ENCODE assay signal across 1 cellular context in the genomic region with DNA sequence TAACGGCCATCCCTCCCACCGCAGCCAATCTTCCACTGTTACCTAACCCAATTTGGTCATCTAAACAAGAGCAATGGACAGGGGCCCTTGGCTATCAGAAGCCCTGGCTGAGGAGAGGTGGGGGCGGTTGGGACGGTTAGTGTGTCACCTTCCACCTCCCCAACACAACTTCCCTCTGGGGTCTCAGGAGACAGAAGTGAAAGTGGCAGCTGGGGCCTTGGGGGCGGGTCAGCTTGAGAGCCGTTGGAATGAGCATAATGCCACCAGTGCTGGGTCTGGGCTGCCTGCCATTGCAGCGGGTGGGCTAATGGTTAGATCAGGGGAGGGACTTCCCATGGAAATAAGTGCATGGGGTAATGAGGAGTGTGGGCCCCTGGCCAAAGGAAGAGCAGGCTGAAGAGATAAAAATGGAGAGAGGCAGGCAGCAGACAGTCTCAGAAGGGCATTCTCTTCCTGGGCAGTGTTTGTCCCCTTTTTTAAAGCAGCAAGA.
A peak's percentile ranks its signal among the peaks of the same experiment; 100 is the strongest.
TF ChIP-seq lines count a peak whose summit lies in the region.

No MANE protein-coding gene starts in this region.

TF ChIP-seq in K562, 482 proteins besides CTCF, POLR2A, EP300 and RAD21 (continued from another document and continues in another):
- TF ChIP-seq, protein P1, sequence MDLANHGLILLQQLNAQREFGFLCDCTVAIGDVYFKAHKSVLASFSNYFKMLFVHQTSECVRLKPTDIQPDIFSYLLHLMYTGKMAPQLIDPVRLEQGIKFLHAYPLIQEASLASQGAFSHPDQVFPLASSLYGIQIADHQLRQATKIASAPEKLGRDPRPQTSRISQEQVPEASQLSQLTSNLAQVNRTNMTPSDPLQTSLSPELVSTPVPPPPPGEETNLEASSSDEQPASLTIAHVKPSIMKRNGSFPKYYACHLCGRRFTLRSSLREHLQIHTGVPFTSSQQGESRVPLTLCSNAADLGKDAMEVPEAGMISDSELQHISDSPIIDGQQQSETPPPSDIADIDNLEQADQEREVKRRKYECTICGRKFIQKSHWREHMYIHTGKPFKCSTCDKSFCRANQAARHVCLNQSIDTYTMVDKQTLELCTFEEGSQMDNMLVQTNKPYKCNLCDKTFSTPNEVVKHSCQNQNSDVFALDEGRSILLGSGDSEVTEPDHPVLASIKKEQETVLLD (IDR thresholded peaks at IDR 0.05), result no peak
- no peak for TF ChIP-seq LARP7 (IDR thresholded peaks at IDR 0.05)
- TF ChIP-seq ZKSCAN8 (CRISPR knock-in tag; IDR thresholded peaks at IDR 0.05), result 0 out of 2 replicates have a peak, but pooled peaks have one; percentile 21
- TF ChIP-seq, protein P2, sequence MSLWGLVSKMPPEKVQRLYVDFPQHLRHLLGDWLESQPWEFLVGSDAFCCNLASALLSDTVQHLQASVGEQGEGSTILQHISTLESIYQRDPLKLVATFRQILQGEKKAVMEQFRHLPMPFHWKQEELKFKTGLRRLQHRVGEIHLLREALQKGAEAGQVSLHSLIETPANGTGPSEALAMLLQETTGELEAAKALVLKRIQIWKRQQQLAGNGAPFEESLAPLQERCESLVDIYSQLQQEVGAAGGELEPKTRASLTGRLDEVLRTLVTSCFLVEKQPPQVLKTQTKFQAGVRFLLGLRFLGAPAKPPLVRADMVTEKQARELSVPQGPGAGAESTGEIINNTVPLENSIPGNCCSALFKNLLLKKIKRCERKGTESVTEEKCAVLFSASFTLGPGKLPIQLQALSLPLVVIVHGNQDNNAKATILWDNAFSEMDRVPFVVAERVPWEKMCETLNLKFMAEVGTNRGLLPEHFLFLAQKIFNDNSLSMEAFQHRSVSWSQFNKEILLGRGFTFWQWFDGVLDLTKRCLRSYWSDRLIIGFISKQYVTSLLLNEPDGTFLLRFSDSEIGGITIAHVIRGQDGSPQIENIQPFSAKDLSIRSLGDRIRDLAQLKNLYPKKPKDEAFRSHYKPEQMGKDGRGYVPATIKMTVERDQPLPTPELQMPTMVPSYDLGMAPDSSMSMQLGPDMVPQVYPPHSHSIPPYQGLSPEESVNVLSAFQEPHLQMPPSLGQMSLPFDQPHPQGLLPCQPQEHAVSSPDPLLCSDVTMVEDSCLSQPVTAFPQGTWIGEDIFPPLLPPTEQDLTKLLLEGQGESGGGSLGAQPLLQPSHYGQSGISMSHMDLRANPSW (CRISPR knock-in tag; IDR thresholded peaks at IDR 0.05), result no peak
- TF ChIP-seq, protein P3, sequence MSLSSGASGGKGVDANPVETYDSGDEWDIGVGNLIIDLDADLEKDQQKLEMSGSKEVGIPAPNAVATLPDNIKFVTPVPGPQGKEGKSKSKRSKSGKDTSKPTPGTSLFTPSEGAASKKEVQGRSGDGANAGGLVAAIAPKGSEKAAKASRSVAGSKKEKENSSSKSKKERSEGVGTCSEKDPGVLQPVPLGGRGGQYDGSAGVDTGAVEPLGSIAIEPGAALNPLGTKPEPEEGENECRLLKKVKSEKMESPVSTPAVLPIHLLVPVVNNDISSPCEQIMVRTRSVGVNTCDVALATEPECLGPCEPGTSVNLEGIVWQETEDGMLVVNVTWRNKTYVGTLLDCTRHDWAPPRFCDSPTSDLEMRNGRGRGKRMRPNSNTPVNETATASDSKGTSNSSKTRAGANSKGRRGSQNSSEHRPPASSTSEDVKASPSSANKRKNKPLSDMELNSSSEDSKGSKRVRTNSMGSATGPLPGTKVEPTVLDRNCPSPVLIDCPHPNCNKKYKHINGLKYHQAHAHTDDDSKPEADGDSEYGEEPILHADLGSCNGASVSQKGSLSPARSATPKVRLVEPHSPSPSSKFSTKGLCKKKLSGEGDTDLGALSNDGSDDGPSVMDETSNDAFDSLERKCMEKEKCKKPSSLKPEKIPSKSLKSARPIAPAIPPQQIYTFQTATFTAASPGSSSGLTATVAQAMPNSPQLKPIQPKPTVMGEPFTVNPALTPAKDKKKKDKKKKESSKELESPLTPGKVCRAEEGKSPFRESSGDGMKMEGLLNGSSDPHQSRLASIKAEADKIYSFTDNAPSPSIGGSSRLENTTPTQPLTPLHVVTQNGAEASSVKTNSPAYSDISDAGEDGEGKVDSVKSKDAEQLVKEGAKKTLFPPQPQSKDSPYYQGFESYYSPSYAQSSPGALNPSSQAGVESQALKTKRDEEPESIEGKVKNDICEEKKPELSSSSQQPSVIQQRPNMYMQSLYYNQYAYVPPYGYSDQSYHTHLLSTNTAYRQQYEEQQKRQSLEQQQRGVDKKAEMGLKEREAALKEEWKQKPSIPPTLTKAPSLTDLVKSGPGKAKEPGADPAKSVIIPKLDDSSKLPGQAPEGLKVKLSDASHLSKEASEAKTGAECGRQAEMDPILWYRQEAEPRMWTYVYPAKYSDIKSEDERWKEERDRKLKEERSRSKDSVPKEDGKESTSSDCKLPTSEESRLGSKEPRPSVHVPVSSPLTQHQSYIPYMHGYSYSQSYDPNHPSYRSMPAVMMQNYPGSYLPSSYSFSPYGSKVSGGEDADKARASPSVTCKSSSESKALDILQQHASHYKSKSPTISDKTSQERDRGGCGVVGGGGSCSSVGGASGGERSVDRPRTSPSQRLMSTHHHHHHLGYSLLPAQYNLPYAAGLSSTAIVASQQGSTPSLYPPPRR (CRISPR knock-in tag; IDR thresholded peaks at IDR 0.05; ENCODE audit: borderline replicate concordance), result no peak
- TF ChIP-seq RBBP5 (IDR thresholded peaks at IDR 0.05; ENCODE audit: borderline replicate concordance, insufficient read depth, low read length, poor library complexity, severe bottlenecking), result peak; percentile 23
- no peak for TF ChIP-seq ZNF146 (CRISPR knock-in tag; IDR thresholded peaks at IDR 0.05; ENCODE audit: unreplicated experiment)
- no peak for TF ChIP-seq PRMT5 (CRISPR knock-in tag; IDR thresholded peaks at IDR 0.05)
- no peak for TF ChIP-seq ZC3H4 (CRISPR knock-in tag; IDR thresholded peaks at IDR 0.05; ENCODE audit: borderline replicate concordance)
- TF ChIP-seq, protein P4, sequence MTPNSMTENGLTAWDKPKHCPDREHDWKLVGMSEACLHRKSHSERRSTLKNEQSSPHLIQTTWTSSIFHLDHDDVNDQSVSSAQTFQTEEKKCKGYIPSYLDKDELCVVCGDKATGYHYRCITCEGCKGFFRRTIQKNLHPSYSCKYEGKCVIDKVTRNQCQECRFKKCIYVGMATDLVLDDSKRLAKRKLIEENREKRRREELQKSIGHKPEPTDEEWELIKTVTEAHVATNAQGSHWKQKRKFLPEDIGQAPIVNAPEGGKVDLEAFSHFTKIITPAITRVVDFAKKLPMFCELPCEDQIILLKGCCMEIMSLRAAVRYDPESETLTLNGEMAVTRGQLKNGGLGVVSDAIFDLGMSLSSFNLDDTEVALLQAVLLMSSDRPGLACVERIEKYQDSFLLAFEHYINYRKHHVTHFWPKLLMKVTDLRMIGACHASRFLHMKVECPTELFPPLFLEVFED (CRISPR knock-in tag; conservative IDR thresholded peaks at IDR 0.05), result no peak
- no peak for TF ChIP-seq CC2D1A (IDR thresholded peaks at IDR 0.05)
- TF ChIP-seq, protein P5, sequence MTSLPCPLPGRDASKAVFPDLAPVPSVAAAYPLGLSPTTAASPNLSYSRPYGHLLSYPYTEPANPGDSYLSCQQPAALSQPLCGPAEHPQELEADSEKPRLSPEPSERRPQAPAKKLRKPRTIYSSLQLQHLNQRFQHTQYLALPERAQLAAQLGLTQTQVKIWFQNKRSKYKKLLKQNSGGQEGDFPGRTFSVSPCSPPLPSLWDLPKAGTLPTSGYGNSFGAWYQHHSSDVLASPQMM (CRISPR knock-in tag; IDR thresholded peaks at IDR 0.05), result no peak
- TF ChIP-seq NR2F6 (CRISPR knock-in tag; IDR thresholded peaks at IDR 0.05), result no peak
- TF ChIP-seq MYBL2 (IDR thresholded peaks at IDR 0.05; ENCODE audit: low read depth), result no peak
- TF ChIP-seq MYBL2 (CRISPR knock-in tag; IDR thresholded peaks at IDR 0.05; ENCODE audit: borderline replicate concordance), result no peak
- 0 out of 2 replicates have a peak, but pooled peaks have one; percentile 26 for TF ChIP-seq CEBPB (tag; IDR thresholded peaks at IDR 0.05)
- TF ChIP-seq BDP1 (IDR thresholded peaks at IDR 0.05; ENCODE audit: insufficient read depth, insufficient read length), result no peak
- no peak for TF ChIP-seq ZNF507 (tag; conservative IDR thresholded peaks at IDR 0.05)
- TF ChIP-seq ZNF695 (CRISPR knock-in tag; IDR thresholded peaks at IDR 0.05), result no peak
- TF ChIP-seq MEF2A (IDR thresholded peaks at IDR 0.05; ENCODE audit: control insufficient read depth, low read depth, low read length), result no peak
- TF ChIP-seq FOXA3 (CRISPR knock-in tag; conservative IDR thresholded peaks at IDR 0.05 in 1 of 2, IDR thresholded peaks at IDR 0.05 in 1 of 2), result 0 out of 4 replicates have a peak, but pooled peaks of 1 of the 2 experiments have one; percentile 30
- TF ChIP-seq TCFL5 (CRISPR knock-in tag; conservative IDR thresholded peaks at IDR 0.05), result no peak
- no peak for TF ChIP-seq ZNF699 (CRISPR knock-in tag; IDR thresholded peaks at IDR 0.05; ENCODE audit: insufficient replicate concordance)
- TF ChIP-seq HDAC1 (IDR thresholded peaks at IDR 0.05), result 0 out of 4 replicates have a peak, but pooled peaks of 1 of the 2 experiments have one; percentile 6
- no peak for TF ChIP-seq TARDBP (IDR thresholded peaks at IDR 0.05)
- 0 out of 2 replicates have a peak, but pooled peaks have one; percentile 6 for TF ChIP-seq CHD2 (IDR thresholded peaks at IDR 0.05; ENCODE audit: low read depth, low read length)
- TF ChIP-seq MED1 (CRISPR knock-in tag; IDR thresholded peaks at IDR 0.05; ENCODE audit: borderline replicate concordance), result no peak
- TF ChIP-seq SETDB1 (IDR thresholded peaks at IDR 0.05; ENCODE audit: low read length), result no peak
- TF ChIP-seq, protein P6, sequence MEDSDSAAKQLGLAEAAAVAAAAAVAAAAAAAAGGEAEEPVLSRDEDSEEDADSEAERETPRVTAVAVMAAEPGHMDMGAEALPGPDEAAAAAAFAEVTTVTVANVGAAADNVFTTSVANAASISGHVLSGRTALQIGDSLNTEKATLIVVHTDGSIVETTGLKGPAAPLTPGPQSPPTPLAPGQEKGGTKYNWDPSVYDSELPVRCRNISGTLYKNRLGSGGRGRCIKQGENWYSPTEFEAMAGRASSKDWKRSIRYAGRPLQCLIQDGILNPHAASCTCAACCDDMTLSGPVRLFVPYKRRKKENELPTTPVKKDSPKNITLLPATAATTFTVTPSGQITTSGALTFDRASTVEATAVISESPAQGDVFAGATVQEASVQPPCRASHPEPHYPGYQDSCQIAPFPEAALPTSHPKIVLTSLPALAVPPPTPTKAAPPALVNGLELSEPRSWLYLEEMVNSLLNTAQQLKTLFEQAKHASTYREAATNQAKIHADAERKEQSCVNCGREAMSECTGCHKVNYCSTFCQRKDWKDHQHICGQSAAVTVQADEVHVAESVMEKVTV (CRISPR knock-in tag; IDR thresholded peaks at IDR 0.05), result no peak
- TF ChIP-seq HEY1 (CRISPR knock-in tag; IDR thresholded peaks at IDR 0.05; ENCODE audit: borderline replicate concordance), result no peak
- no peak for TF ChIP-seq MCM3 (IDR thresholded peaks at IDR 0.05)
- TF ChIP-seq E2F3 (CRISPR knock-in tag; IDR thresholded peaks at IDR 0.05), result no peak
- TF ChIP-seq ZNF584 (CRISPR knock-in tag; IDR thresholded peaks at IDR 0.05; ENCODE audit: low read depth), result no peak
- TF ChIP-seq, protein P7, sequence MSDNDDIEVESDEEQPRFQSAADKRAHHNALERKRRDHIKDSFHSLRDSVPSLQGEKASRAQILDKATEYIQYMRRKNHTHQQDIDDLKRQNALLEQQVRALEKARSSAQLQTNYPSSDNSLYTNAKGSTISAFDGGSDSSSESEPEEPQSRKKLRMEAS (CRISPR knock-in tag; IDR thresholded peaks at IDR 0.05), result no peak
- no peak for TF ChIP-seq CBFA2T3 (IDR thresholded peaks at IDR 0.05)
- TF ChIP-seq, protein P8, sequence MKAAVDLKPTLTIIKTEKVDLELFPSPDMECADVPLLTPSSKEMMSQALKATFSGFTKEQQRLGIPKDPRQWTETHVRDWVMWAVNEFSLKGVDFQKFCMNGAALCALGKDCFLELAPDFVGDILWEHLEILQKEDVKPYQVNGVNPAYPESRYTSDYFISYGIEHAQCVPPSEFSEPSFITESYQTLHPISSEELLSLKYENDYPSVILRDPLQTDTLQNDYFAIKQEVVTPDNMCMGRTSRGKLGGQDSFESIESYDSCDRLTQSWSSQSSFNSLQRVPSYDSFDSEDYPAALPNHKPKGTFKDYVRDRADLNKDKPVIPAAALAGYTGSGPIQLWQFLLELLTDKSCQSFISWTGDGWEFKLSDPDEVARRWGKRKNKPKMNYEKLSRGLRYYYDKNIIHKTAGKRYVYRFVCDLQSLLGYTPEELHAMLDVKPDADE (conservative IDR thresholded peaks at IDR 0.05; ENCODE audit: control insufficient read depth, low read depth, low read length), result no peak
- TF ChIP-seq MAFF (IDR thresholded peaks at IDR 0.05; ENCODE audit: low read length), result no peak
- TF ChIP-seq TSC22D4 (tag; IDR thresholded peaks at IDR 0.05), result no peak
- TF ChIP-seq SLC30A9 (CRISPR knock-in tag; IDR thresholded peaks at IDR 0.05), result no peak
- TF ChIP-seq MAFG (tag; conservative IDR thresholded peaks at IDR 0.05), result no peak
- TF ChIP-seq RAD51 (IDR thresholded peaks at IDR 0.05; ENCODE audit: borderline replicate concordance, low read depth), result no peak
- TF ChIP-seq KLF13 (tag; IDR thresholded peaks at IDR 0.05; ENCODE audit: borderline replicate concordance, low read depth), result no peak
- TF ChIP-seq FOXP1 (CRISPR knock-in tag; IDR thresholded peaks at IDR 0.05), result no peak
- TF ChIP-seq ZNF274 (IDR thresholded peaks at IDR 0.05; ENCODE audit: borderline replicate concordance, low read depth, low read length), result no peak
- TF ChIP-seq, protein P9, sequence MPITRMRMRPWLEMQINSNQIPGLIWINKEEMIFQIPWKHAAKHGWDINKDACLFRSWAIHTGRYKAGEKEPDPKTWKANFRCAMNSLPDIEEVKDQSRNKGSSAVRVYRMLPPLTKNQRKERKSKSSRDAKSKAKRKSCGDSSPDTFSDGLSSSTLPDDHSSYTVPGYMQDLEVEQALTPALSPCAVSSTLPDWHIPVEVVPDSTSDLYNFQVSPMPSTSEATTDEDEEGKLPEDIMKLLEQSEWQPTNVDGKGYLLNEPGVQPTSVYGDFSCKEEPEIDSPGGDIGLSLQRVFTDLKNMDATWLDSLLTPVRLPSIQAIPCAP (CRISPR knock-in tag; IDR thresholded peaks at IDR 0.05; ENCODE audit: borderline replicate concordance), result no peak
- TF ChIP-seq, protein P10, sequence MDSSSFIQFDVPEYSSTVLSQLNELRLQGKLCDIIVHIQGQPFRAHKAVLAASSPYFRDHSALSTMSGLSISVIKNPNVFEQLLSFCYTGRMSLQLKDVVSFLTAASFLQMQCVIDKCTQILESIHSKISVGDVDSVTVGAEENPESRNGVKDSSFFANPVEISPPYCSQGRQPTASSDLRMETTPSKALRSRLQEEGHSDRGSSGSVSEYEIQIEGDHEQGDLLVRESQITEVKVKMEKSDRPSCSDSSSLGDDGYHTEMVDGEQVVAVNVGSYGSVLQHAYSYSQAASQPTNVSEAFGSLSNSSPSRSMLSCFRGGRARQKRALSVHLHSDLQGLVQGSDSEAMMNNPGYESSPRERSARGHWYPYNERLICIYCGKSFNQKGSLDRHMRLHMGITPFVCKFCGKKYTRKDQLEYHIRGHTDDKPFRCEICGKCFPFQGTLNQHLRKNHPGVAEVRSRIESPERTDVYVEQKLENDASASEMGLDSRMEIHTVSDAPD (CRISPR knock-in tag; IDR thresholded peaks at IDR 0.05), result no peak
- TF ChIP-seq ETS2 (tag; IDR thresholded peaks at IDR 0.05; ENCODE audit: borderline replicate concordance, poor library complexity, severe bottlenecking), result no peak
- no peak for TF ChIP-seq HNRNPL (IDR thresholded peaks at IDR 0.05; ENCODE audit: low read depth, low read length)
- TF ChIP-seq FOSL1 (tag; conservative IDR thresholded peaks at IDR 0.05), result no peak
- peak; percentile 27; the same call in 1 of the 2 replicates for TF ChIP-seq GABPB1 (CRISPR knock-in tag; IDR thresholded peaks at IDR 0.05)
- TF ChIP-seq SRSF7 (optimal IDR thresholded peaks at IDR 0.05; ENCODE audit: low read depth, low read length), result no peak
- no peak for TF ChIP-seq ILF3 (IDR thresholded peaks at IDR 0.05; ENCODE audit: borderline replicate concordance)
- peak; percentile 55 for TF ChIP-seq EGR1 (conservative IDR thresholded peaks at IDR 0.05)
